10 cellular contexts compared by ENCODE assay signal in the genomic region with DNA sequence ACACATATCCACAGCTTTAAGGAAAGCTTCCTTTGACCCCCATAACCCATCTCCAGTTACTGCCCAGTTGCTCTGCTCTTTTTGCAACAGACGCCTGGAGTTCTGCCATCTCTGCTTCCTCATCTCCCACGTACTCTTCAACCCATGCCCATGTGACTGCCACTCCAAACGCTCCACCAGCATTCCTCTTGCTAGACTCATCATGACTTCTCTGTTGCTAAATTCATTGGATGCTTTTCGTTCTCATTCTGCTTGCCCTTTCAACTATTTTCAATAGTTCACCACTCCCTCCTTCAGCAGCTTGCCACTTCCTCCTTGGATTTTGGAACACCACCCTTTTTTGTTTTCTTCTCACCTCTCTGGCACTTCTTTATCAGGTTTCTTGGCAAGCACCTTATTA. TPM values are rescaled to one million over a fixed set of nuclear protein-coding genes. Genes with fewer than 3 reads are reported as not detected.
DNase-seq lines count a peak whose midpoint lies in the region; ATAC-seq, FAIRE-seq and TF ChIP-seq lines count a peak whose summit lies in the region.
"Had no signal": no experiment of that assay in that cellular context is flagged by ENCODE, and none has a peak within 500 bp of the region (broad histone marks: within the 10 kb centered on the region; RNA-seq: fewer than 3 reads in every experiment).

No MANE protein-coding gene starts in this region.

- dilution Hi-C loops in endothelial cell of umbilical vein (cut with MboI; ENCODE audit: extremely low pct_ligation_motif_present, low sequenced_read_pairs), result no loop called here

- H3K4me1 Mint-ChIP-seq in activated CD8-positive, alpha-beta T cell treated with anti-CD3 and anti-CD28 coated beads, Interleukin-2, amount 10 ng/mL, durations not matched to agents 7 days and 5 days (ENCODE audit: low read depth), result peaks cover 19% of the 10 kb centered on the region

- CTCF ChIA-PET in endothelial cell of umbilical vein (lab: Charles Lee), result interaction anchor here (1.7 kb wide), 1 partner anchor 57 kb away, joined by 5 read pairs; a partner anchor contains a TSS
- CTCF ChIA-PET in activated CD8-positive, alpha-beta T cell treated with anti-CD3 and anti-CD28 coated beads, Interleukin-2, amount 10 ng/mL, durations not matched to agents 7 days and 5 days (lab: Charles Lee), result interaction anchor here (0.6 to 6.5 kb wide), 2 partner anchors 12 to 64 kb away, joined by 3 to 35 read pairs; no protein-coding TSS in a partner anchor

- no peaks in the 10 kb centered on the region for H3K9me3 ChIP-seq in endothelial cell of umbilical vein (replicated peaks; ENCODE audit: control insufficient read depth, insufficient read depth, low read length)

- H3K9ac ChIP-seq in endothelial cell of umbilical vein (replicated peaks; ENCODE audit: extremely low read depth, insufficient read depth, low read length), result no peak overlapping the region

- no peak for ATAC-seq in HG02981 (IDR thresholded peaks at IDR 0.05; ENCODE audit: unreplicated experiment)
- no peak for ATAC-seq in activated CD8-positive, alpha-beta T cell treated with anti-CD3 and anti-CD28 coated beads, Interleukin-2, amount 10 ng/mL, durations not matched to agents 7 days and 5 days

- peak overlapping the region; percentile 10 for H3K4me2 ChIP-seq in endothelial cell of umbilical vein (ENCODE audit: insufficient read depth, low read length)

- H3K4me3 Mint-ChIP-seq in activated CD8-positive, alpha-beta T cell treated with anti-CD3 and anti-CD28 coated beads, Interleukin-2, amount 10 ng/mL, durations not matched to agents 7 days and 5 days, result no peak overlapping the region
- H3K4me3 Mint-ChIP-seq: memory B cell had no signal

- no peaks in the 10 kb centered on the region for H3K9me1 ChIP-seq in endothelial cell of umbilical vein (replicated peaks; ENCODE audit: control insufficient read depth, extremely low read depth, insufficient read depth, low read length)

- intact Hi-C loops in endothelial cell of umbilical vein (cut with micrococcal nuclease), result no loop called here

- H3K9me3 Mint-ChIP-seq in activated CD8-positive, alpha-beta T cell treated with anti-CD3 and anti-CD28 coated beads, Interleukin-2, amount 10 ng/mL, durations not matched to agents 7 days and 5 days (ENCODE audit: insufficient read depth), result no peaks in the 10 kb centered on the region
- H3K9me3 Mint-ChIP-seq: memory B cell had no signal

- H3K27ac Mint-ChIP-seq in activated CD8-positive, alpha-beta T cell treated with anti-CD3 and anti-CD28 coated beads, Interleukin-2, amount 10 ng/mL, durations not matched to agents 7 days and 5 days, result no peak overlapping the region
- H3K27ac Mint-ChIP-seq: memory B cell had no signal

- no peak overlapping the region for H3K27ac ChIP-seq in endothelial cell of umbilical vein (ENCODE audit: insufficient read depth, low read depth, low read length)
- H3K27ac ChIP-seq: SK-N-MC had no signal

- no peak for TF ChIP-seq CTCF in endothelial cell of umbilical vein (IDR thresholded peaks at IDR 0.05; ENCODE audit: extremely low read depth in 1 of 2, insufficient read depth in 1 of 2, low read depth in 1 of 2, low read length in 2 of 2)

- peaks cover 19% of the 10 kb centered on the region for H3K4me1 ChIP-seq in endothelial cell of umbilical vein (ENCODE audit: control insufficient read depth, extremely low read depth, insufficient read depth, low read length)

- H3K36me3 ChIP-seq in endothelial cell of umbilical vein (ENCODE audit: control insufficient read depth in 2 of 2, extremely low read depth in 1 of 2, insufficient read depth in 2 of 2, low read length in 2 of 2), result no peaks in the 10 kb centered on the region

- H3K27me3 Mint-ChIP-seq in activated CD8-positive, alpha-beta T cell treated with anti-CD3 and anti-CD28 coated beads, Interleukin-2, amount 10 ng/mL, durations not matched to agents 7 days and 5 days (ENCODE audit: low read depth), result peaks cover 16% of the 10 kb centered on the region
- H3K27me3 Mint-ChIP-seq: memory B cell had no signal

- no peak for TF ChIP-seq POLR2A in endothelial cell of umbilical vein (IDR thresholded peaks at IDR 0.05; ENCODE audit: low read depth, low read length)

- peak overlapping the region; percentile 77 for H2AFZ ChIP-seq in endothelial cell of umbilical vein (ENCODE audit: low read depth, low read length)

- FAIRE-seq in endothelial cell of umbilical vein (lab: Jason Lieb, UNC), result peak; percentile 75

- no peaks in the 10 kb centered on the region for H3K27me3 ChIP-seq in endothelial cell of umbilical vein (ENCODE audit: control insufficient read depth in 2 of 2, insufficient read depth in 2 of 2, low read length in 2 of 2)

- H3K79me2 ChIP-seq in endothelial cell of umbilical vein (ENCODE audit: control insufficient read depth, insufficient read depth, low read length), result peaks cover 20% of the 10 kb centered on the region

- BruUV-seq in endothelial cell of umbilical vein (replicated peaks; lab: Mats Ljungman, UMichigan), result no TSS peak

- peaks cover 14% of the 10 kb centered on the region for H3K36me3 Mint-ChIP-seq in activated CD8-positive, alpha-beta T cell treated with anti-CD3 and anti-CD28 coated beads, Interleukin-2, amount 10 ng/mL, durations not matched to agents 7 days and 5 days (ENCODE audit: low read depth)
- H3K36me3 Mint-ChIP-seq: memory B cell had no signal

- H3K4me3 ChIP-seq in endothelial cell of umbilical vein (replicated peaks in 1 of 3; ENCODE audit: insufficient read depth in 1 of 3, low read depth in 1 of 3, low read length in 3 of 3), result no peak overlapping the region
- H3K4me3 ChIP-seq: SK-N-MC had no signal

- DNase-seq in COLO829 (ENCODE audit: low spot score) (peak; percentile 56), NCI-H2029 treated with DMSO at 0.1 percent for 48 hours (lab: John Stamatoyannopoulos, UW) (peak; percentile 48), endothelial cell of umbilical vein (ENCODE audit: low read depth, low spot score) (peak; percentile 75), occipital lobe (lab: John Stamatoyannopoulos, UW) (peak; percentile 24), NCI-H2081 (lab: John Stamatoyannopoulos, UW) (no peak), COLO668 (lab: John Stamatoyannopoulos, UW; ENCODE audit: unreplicated experiment) (no peak)
- DNase-seq in activated CD8-positive, alpha-beta T cell treated with anti-CD3 and anti-CD28 coated beads, Interleukin-2, amount 10 ng/mL, durations not matched to agents 7 days and 5 days, result no peak

- POLR2A ChIA-PET in endothelial cell of umbilical vein (lab: Charles Lee), result no interaction called here
- POLR2A ChIA-PET in activated CD8-positive, alpha-beta T cell treated with anti-CD3 and anti-CD28 coated beads, Interleukin-2, amount 10 ng/mL, durations not matched to agents 7 days and 5 days (lab: Charles Lee), result no interaction called here

- no peaks in the 10 kb centered on the region for H4K20me1 ChIP-seq in endothelial cell of umbilical vein (replicated peaks; ENCODE audit: control insufficient read depth, extremely low read depth, insufficient read depth, low read length)

RNA-seq across cellular contexts. Expression of a gene that starts 2.7 kb away (rescaled TPM):
- 54.9 and 61.4 TPM in 2 replicates for total RNA-seq in endothelial cell of umbilical vein
- 19.1 and 24.4 TPM in 2 replicates for polyA plus RNA-seq in endothelial cell of umbilical vein
- polyA plus RNA-seq in endothelial cell of umbilical vein (2011; cell fraction: cytosol; rRNA removed), result 40.4 and 46.4 TPM in 2 replicates
- polyA plus RNA-seq in endothelial cell of umbilical vein (2011; cell fraction: nucleus; rRNA removed), result 29.9 and 37.5 TPM in 2 replicates
- polyA plus RNA-seq in endothelial cell of umbilical vein (2012), result 28.3 and 48.7 TPM in 2 replicates
- 31.3 and 31.5 TPM in 2 replicates for polyA minus RNA-seq in endothelial cell of umbilical vein
- polyA minus RNA-seq in endothelial cell of umbilical vein (2011; cell fraction: cytosol; rRNA and poly(A)+ RNA removed), result 43.7 TPM
- polyA minus RNA-seq in endothelial cell of umbilical vein (2011; cell fraction: nucleus; rRNA and poly(A)+ RNA removed), result 12.2 and 20.1 TPM in 2 replicates
- 17.8 TPM for total RNA-seq in occipital lobe
- 10 to 100 TPM; 71.1 to 74.1 TPM for total RNA-seq in activated CD8-positive, alpha-beta T cell treated with anti-CD3 and anti-CD28 coated beads, Interleukin-2, amount 10 ng/mL, durations not matched to agents 7 days and 5 days

RNA-seq across cellular contexts. Expression of a gene that starts 21.8 kb away (rescaled TPM):
- total RNA-seq in endothelial cell of umbilical vein (0.65 and 1.2 TPM in 2 replicates), occipital lobe (9.2 TPM)
- 0.10 and 0.24 TPM in 2 replicates for polyA plus RNA-seq in endothelial cell of umbilical vein
- 0.05 and 0.13 TPM in 2 replicates for polyA plus RNA-seq in endothelial cell of umbilical vein (2011; cell fraction: cytosol; rRNA removed)
- 0.05 and 0.10 TPM in 2 replicates for polyA plus RNA-seq in endothelial cell of umbilical vein (2011; cell fraction: nucleus; rRNA removed)
- 0.13 and 0.65 TPM in 2 replicates for polyA plus RNA-seq in endothelial cell of umbilical vein (2012)
- 0.06 and 0.73 TPM in 2 replicates for polyA minus RNA-seq in endothelial cell of umbilical vein
- polyA minus RNA-seq in endothelial cell of umbilical vein (2011; cell fraction: cytosol; rRNA and poly(A)+ RNA removed), result 0.10 TPM
- 0.05 TPM in 2 replicates for polyA minus RNA-seq in endothelial cell of umbilical vein (2011; cell fraction: nucleus; rRNA and poly(A)+ RNA removed)
- total RNA-seq in activated CD8-positive, alpha-beta T cell treated with anti-CD3 and anti-CD28 coated beads, Interleukin-2, amount 10 ng/mL, durations not matched to agents 7 days and 5 days, result 1 to 10 TPM in 1 of 2 experiments, under 1 TPM in 1; 0.82 to 2.6 TPM

RNA-seq across cellular contexts. Expression of a gene that starts 25.7 kb away (rescaled TPM):
- total RNA-seq in endothelial cell of umbilical vein (62.5 and 64.3 TPM in 2 replicates), occipital lobe (22.1 TPM)
- 33.6 and 34.1 TPM in 2 replicates for polyA plus RNA-seq in endothelial cell of umbilical vein
- 32.2 and 35.0 TPM in 2 replicates for polyA plus RNA-seq in endothelial cell of umbilical vein (2011; cell fraction: cytosol; rRNA removed)
- 62.1 and 73.9 TPM in 2 replicates for polyA plus RNA-seq in endothelial cell of umbilical vein (2011; cell fraction: nucleus; rRNA removed)
- 34.5 and 35.8 TPM in 2 replicates for polyA plus RNA-seq in endothelial cell of umbilical vein (2012)
- 50.4 and 64.0 TPM in 2 replicates for polyA minus RNA-seq in endothelial cell of umbilical vein
- polyA minus RNA-seq in endothelial cell of umbilical vein (2011; cell fraction: cytosol; rRNA and poly(A)+ RNA removed), result 28.8 TPM
- 30.3 and 35.3 TPM in 2 replicates for polyA minus RNA-seq in endothelial cell of umbilical vein (2011; cell fraction: nucleus; rRNA and poly(A)+ RNA removed)
- 10 to 100 TPM; 77.7 to 79.9 TPM for total RNA-seq in activated CD8-positive, alpha-beta T cell treated with anti-CD3 and anti-CD28 coated beads, Interleukin-2, amount 10 ng/mL, durations not matched to agents 7 days and 5 days

RNA-seq across cellular contexts. Expression of a gene that starts 29.0 kb away (rescaled TPM):
- total RNA-seq in endothelial cell of umbilical vein, result not detected in 2 replicates
- polyA plus RNA-seq in endothelial cell of umbilical vein, result not detected in 2 replicates
- polyA plus RNA-seq in endothelial cell of umbilical vein (2011; cell fraction: cytosol; rRNA removed), result not detected in 2 replicates
- polyA plus RNA-seq in endothelial cell of umbilical vein (2011; cell fraction: nucleus; rRNA removed), result not detected in 2 replicates
- not detected in 2 replicates for polyA plus RNA-seq in endothelial cell of umbilical vein (2012)
- polyA minus RNA-seq in endothelial cell of umbilical vein, result not detected in 2 replicates
- polyA minus RNA-seq in endothelial cell of umbilical vein (2011; cell fraction: cytosol; rRNA and poly(A)+ RNA removed), result not detected
- not detected in 2 replicates for polyA minus RNA-seq in endothelial cell of umbilical vein (2011; cell fraction: nucleus; rRNA and poly(A)+ RNA removed)
- not detected for total RNA-seq in occipital lobe
- total RNA-seq in activated CD8-positive, alpha-beta T cell treated with anti-CD3 and anti-CD28 coated beads, Interleukin-2, amount 10 ng/mL, durations not matched to agents 7 days and 5 days, result not detected

RNA-seq across cellular contexts. Expression of a gene that starts 39.1 kb away (rescaled TPM):
- total RNA-seq in endothelial cell of umbilical vein, result 46.0 and 47.3 TPM in 2 replicates
- 4.8 and 7.6 TPM in 2 replicates for polyA plus RNA-seq in endothelial cell of umbilical vein
- polyA plus RNA-seq in endothelial cell of umbilical vein (2011; cell fraction: cytosol; rRNA removed), result 6.1 and 7.0 TPM in 2 replicates
- polyA plus RNA-seq in endothelial cell of umbilical vein (2011; cell fraction: nucleus; rRNA removed), result 65.5 and 69.4 TPM in 2 replicates
- polyA plus RNA-seq in endothelial cell of umbilical vein (2012), result 32.0 and 33.5 TPM in 2 replicates
- polyA minus RNA-seq in endothelial cell of umbilical vein, result 24.9 and 26.7 TPM in 2 replicates
- 1.3 TPM for polyA minus RNA-seq in endothelial cell of umbilical vein (2011; cell fraction: cytosol; rRNA and poly(A)+ RNA removed)
- polyA minus RNA-seq in endothelial cell of umbilical vein (2011; cell fraction: nucleus; rRNA and poly(A)+ RNA removed), result 28.5 and 32.2 TPM in 2 replicates
- 1.6 TPM for total RNA-seq in occipital lobe
- under 1 TPM; 0.76 to 0.84 TPM for total RNA-seq in activated CD8-positive, alpha-beta T cell treated with anti-CD3 and anti-CD28 coated beads, Interleukin-2, amount 10 ng/mL, durations not matched to agents 7 days and 5 days

Comparison
In these comparisons a context has a peak if more than half of its experiments do, and no peak if none do; other contexts are left out.
1. DNase-seq: peak in COLO829 (single experiment), NCI-H2029 treated with DMSO at 0.1 percent for 48 hours (single experiment), endothelial cell of umbilical vein (single experiment) and occipital lobe (single experiment); none in activated CD8-positive, alpha-beta T cell treated with anti-CD3 and anti-CD28 coated beads, Interleukin-2, amount 10 ng/mL, durations not matched to agents 7 days and 5 days (single experiment), NCI-H2081 (0 of 2) and COLO668 (single experiment).